20 cellular contexts compared by ENCODE assay signal in the genomic region with DNA sequence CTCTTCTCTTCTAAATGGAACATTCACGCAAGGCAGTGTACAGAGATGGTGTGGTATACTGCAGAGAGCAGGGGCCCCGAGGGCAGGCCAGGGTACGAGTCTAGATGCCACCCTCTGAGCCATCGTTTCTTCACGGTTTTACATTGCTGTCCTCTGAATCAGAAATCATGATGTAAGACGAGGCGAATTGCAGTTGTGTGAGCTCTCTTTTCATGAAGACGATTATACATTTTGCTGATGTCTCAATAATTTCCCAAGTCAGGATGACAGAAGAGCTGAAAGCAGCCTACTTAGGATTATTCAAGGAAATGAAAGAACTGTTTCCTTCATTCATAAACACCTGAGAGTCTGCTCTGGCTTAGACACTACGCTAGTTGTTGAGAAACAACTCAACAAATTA.
"Had no signal": no experiment of that assay in that cellular context is flagged by ENCODE, and none has a peak within 500 bp of the region (broad histone marks: within the 10 kb centered on the region; RNA-seq: fewer than 3 reads in every experiment).

No MANE protein-coding gene starts in this region.

- H3K4me1 ChIP-seq: gastrocnemius medialis had no signal

- H3K36me3 Mint-ChIP-seq: natural killer cell treated with Interleukin-12 subunit alpha and Interleukin-12 subunit beta and Interleukin-15 and Interleukin-18, amount 100 ng/mL, for 72 hours; stimulated activated effector memory CD8-positive, alpha-beta T cell treated with anti-CD3 and anti-CD28 coated beads, Interleukin-12 subunit alpha, Interleukin-12 subunit beta, amount 100 ng/mL, for 72 hours had no signal

- H3K27me3 Mint-ChIP-seq: stimulated activated naive CD8-positive, alpha-beta T cell treated with anti-CD3 and anti-CD28 coated beads, Interleukin-15, Interleukin-2, amounts not matched to agents 100 ng/mL and 50 ng/mL, for 24 hours had no signal

- H3K36me3 ChIP-seq: esophagus muscularis mucosa, gastrocnemius medialis, heart right ventricle, neutrophil, ovary, tibial artery had no signal

- H3K27ac ChIP-seq: dorsolateral prefrontal cortex, epithelial cell of prostate, esophagus muscularis mucosa, gastrocnemius medialis, heart right ventricle, neutrophil, ovary, tibial artery had no signal

- H3K27ac Mint-ChIP-seq: natural killer cell treated with Interleukin-12 subunit alpha and Interleukin-12 subunit beta and Interleukin-15 and Interleukin-18, amount 100 ng/mL, for 72 hours; stimulated activated effector memory CD8-positive, alpha-beta T cell treated with anti-CD3 and anti-CD28 coated beads, Interleukin-12 subunit alpha, Interleukin-12 subunit beta, amount 100 ng/mL, for 72 hours; stimulated activated naive CD8-positive, alpha-beta T cell treated with anti-CD3 and anti-CD28 coated beads, Interleukin-15, Interleukin-2, amounts not matched to agents 100 ng/mL and 50 ng/mL, for 24 hours had no signal

- H3K9me3 ChIP-seq: esophagus muscularis mucosa, gastrocnemius medialis, heart right ventricle, neutrophil, ovary, tibial artery had no signal

- DNase-seq: central memory CD4-positive, alpha-beta T cell; cortex of kidney; dorsolateral prefrontal cortex; effector memory CD4-positive, alpha-beta T cell; gastrocnemius medialis; heart right ventricle; hypothalamus; kidney glomerular epithelial cell; midbrain; ovary; right cardiac atrium; stimulated activated CD4-positive, alpha-beta T cell treated with anti-CD3 and anti-CD28 coated beads, Interleukin-4, amount 100 ng/mL, for 1 hour; stimulated activated CD8-positive, alpha-beta memory T cell treated with anti-CD3 and anti-CD28 coated beads, Interleukin-4, amount 100 ng/mL, for 48 hours; tibial artery had no signal

- H3K9me3 Mint-ChIP-seq: natural killer cell treated with Interleukin-12 subunit alpha and Interleukin-12 subunit beta and Interleukin-15 and Interleukin-18, amount 100 ng/mL, for 72 hours; stimulated activated effector memory CD8-positive, alpha-beta T cell treated with anti-CD3 and anti-CD28 coated beads, Interleukin-12 subunit alpha, Interleukin-12 subunit beta, amount 100 ng/mL, for 72 hours; stimulated activated naive CD8-positive, alpha-beta T cell treated with anti-CD3 and anti-CD28 coated beads, Interleukin-15, Interleukin-2, amounts not matched to agents 100 ng/mL and 50 ng/mL, for 24 hours had no signal

- H3K4me3 Mint-ChIP-seq: natural killer cell treated with Interleukin-12 subunit alpha and Interleukin-12 subunit beta and Interleukin-15 and Interleukin-18, amount 100 ng/mL, for 72 hours; stimulated activated effector memory CD8-positive, alpha-beta T cell treated with anti-CD3 and anti-CD28 coated beads, Interleukin-12 subunit alpha, Interleukin-12 subunit beta, amount 100 ng/mL, for 72 hours; stimulated activated naive CD8-positive, alpha-beta T cell treated with anti-CD3 and anti-CD28 coated beads, Interleukin-15, Interleukin-2, amounts not matched to agents 100 ng/mL and 50 ng/mL, for 24 hours had no signal

- ATAC-seq: gastrocnemius medialis; heart right ventricle; natural killer cell treated with Interleukin-12 subunit alpha and Interleukin-12 subunit beta and Interleukin-15 and Interleukin-18, amount 100 ng/mL, for 72 hours; right cardiac atrium; stimulated activated effector memory CD8-positive, alpha-beta T cell treated with anti-CD3 and anti-CD28 coated beads, Interleukin-12 subunit alpha, Interleukin-12 subunit beta, amount 100 ng/mL, for 72 hours had no signal

- H3K4me3 ChIP-seq: dorsolateral prefrontal cortex, esophagus muscularis mucosa, gastrocnemius medialis, heart right ventricle, ovary, tibial artery had no signal

- H3K27me3 ChIP-seq: esophagus muscularis mucosa, gastrocnemius medialis, heart right ventricle, neutrophil, ovary, tibial artery had no signal

- H3K4me1 Mint-ChIP-seq: stimulated activated effector memory CD8-positive, alpha-beta T cell treated with anti-CD3 and anti-CD28 coated beads, Interleukin-12 subunit alpha, Interleukin-12 subunit beta, amount 100 ng/mL, for 72 hours had no signal
